8 cellular contexts compared by ENCODE assay signal in genomic region chr20:50450961-50451752, GRCh38. TPM values are rescaled to one million over a fixed set of nuclear protein-coding genes. Genes with fewer than 3 reads are reported as not detected.
DNase-seq lines count a peak whose midpoint lies in the region; ATAC-seq, FAIRE-seq and TF ChIP-seq lines count a peak whose summit lies in the region.

No MANE protein-coding gene starts in this region.

- peak; percentile 43 for DNase-seq in EL
- DNase-seq in activated T-helper 1 cell treated with anti-CD3 and anti-CD28 coated beads, Interleukin-12 subunit alpha, Interleukin-12 subunit beta, Interleukin-2, Interleukin-4 antibody, amounts not matched to agents 30 ng/mL and 10 ng/mL and 1 ng/mL, durations not matched to agents 14 hours and 24 hours and 36 hours (ENCODE audit: low spot score), result no peak
- DNase-seq in HepG2 (ENCODE audit: low spot score), result peak; percentile 68
- peak; percentile 46 for DNase-seq in urothelium cell line (ENCODE audit: low spot score)
- DNase-seq in stimulated activated naive CD4-positive, alpha-beta T cell treated with Interleukin-2 at 50 U/mL for 16 hours (lab: John Stamatoyannopoulos, UW), result no peak
- DNase-seq in hippocampal formation (lab: John Stamatoyannopoulos, UW), result no peak

- in situ Hi-C loops in HepG2 (cut with HindIII; ENCODE audit: extremely low pct_ligation_motif_present, low pct_unique_long_range_greater_than_20kb), result no loop called here

- intact Hi-C loops in activated T-helper 1 cell treated with anti-CD3 and anti-CD28 coated beads, Interleukin-12 subunit alpha, Interleukin-12 subunit beta, Interleukin-2, Interleukin-4 antibody, amounts not matched to agents 30 ng/mL and 10 ng/mL and 1 ng/mL, durations not matched to agents 14 hours and 24 hours and 36 hours (cut with micrococcal nuclease), result no loop called here
- intact Hi-C loops in HepG2 (cut with micrococcal nuclease; ENCODE audit: unreplicated experiment), result no loop called here

- no peaks in the 10 kb centered on the region for H3K79me2 ChIP-seq in HepG2 (ENCODE audit: insufficient read depth, low read length)

- POLR2A ChIA-PET in HepG2 (lab: Yijun Ruan, JAX), result interaction anchor here (0.6 to 3.7 kb wide), 15 partner anchors 25 to 279 kb away, joined by 3 to 36 read pairs (median 4); no protein-coding TSS in a partner anchor

- 4% methylated on average over 19 of the region's 19 CpGs for WGBS in HepG2 (ENCODE audit: low lambda C conversion rate)

- H3K27ac ChIP-seq in HepG2 (ENCODE audit: extremely low read length, insufficient read depth, low read length), result peak overlapping the region; percentile 39

- H3K4me1 ChIP-seq in HepG2 (ENCODE audit: insufficient read depth, low read length), result peaks cover 100% of the 10 kb centered on the region

- ATAC-seq in GM19455 (IDR thresholded peaks at IDR 0.05; ENCODE audit: unreplicated experiment) (peak; percentile 76), HG03457 (IDR thresholded peaks at IDR 0.05; ENCODE audit: unreplicated experiment) (peak; percentile 63), HepG2 (peak; percentile 76)

- peak overlapping the region; percentile 1 for H3K27ac Mint-ChIP-seq in activated T-helper 1 cell treated with anti-CD3 and anti-CD28 coated beads, Interleukin-12 subunit alpha, Interleukin-12 subunit beta, Interleukin-2, Interleukin-4 antibody, amounts not matched to agents 30 ng/mL and 10 ng/mL and 1 ng/mL, durations not matched to agents 14 hours and 24 hours and 36 hours

- FAIRE-seq in HepG2 (lab: Jason Lieb, UNC), result peak; percentile 69
- no peak for FAIRE-seq in urothelium cell line (lab: Jason Lieb, UNC)

- H3K27me3 Mint-ChIP-seq in activated T-helper 1 cell treated with anti-CD3 and anti-CD28 coated beads, Interleukin-12 subunit alpha, Interleukin-12 subunit beta, Interleukin-2, Interleukin-4 antibody, amounts not matched to agents 30 ng/mL and 10 ng/mL and 1 ng/mL, durations not matched to agents 14 hours and 24 hours and 36 hours (ENCODE audit: insufficient read depth), result peaks cover 29% of the 10 kb centered on the region

- H2AFZ ChIP-seq in HepG2 (ENCODE audit: low read length), result peak overlapping the region; percentile 65

- TF ChIP-seq POLR2A in HepG2 (IDR thresholded peaks at IDR 0.05; ENCODE audit: insufficient read depth in 1 of 2, low read depth in 2 of 2, low read length in 2 of 2), result peak; percentile 22 to 31; a peak in 1 of 4 replicates

- peaks cover 7% of the 10 kb centered on the region for H3K36me3 Mint-ChIP-seq in activated T-helper 1 cell treated with anti-CD3 and anti-CD28 coated beads, Interleukin-12 subunit alpha, Interleukin-12 subunit beta, Interleukin-2, Interleukin-4 antibody, amounts not matched to agents 30 ng/mL and 10 ng/mL and 1 ng/mL, durations not matched to agents 14 hours and 24 hours and 36 hours (ENCODE audit: low read depth)

- peak overlapping the region; percentile 99 for H3K4me2 ChIP-seq in HepG2 (ENCODE audit: low read depth, low read length)

- no peak for TF ChIP-seq CTCF in HepG2 (CRISPR knock-in tag; IDR thresholded peaks at IDR 0.05)

- H3K9ac ChIP-seq in HepG2 (ENCODE audit: insufficient read depth, low read depth, low read length), result peak overlapping the region; percentile 74

- BruUV-seq in HepG2 (replicated peaks; lab: Mats Ljungman, UMichigan), result TSS peak; percentile 74

- H3K36me3 ChIP-seq in HepG2 (replicated peaks in 1 of 2; ENCODE audit: control insufficient read depth in 1 of 2, insufficient read depth in 2 of 2, low read length in 2 of 2), result no peaks in the 10 kb centered on the region

- H3K9me3 ChIP-seq in HepG2 (ENCODE audit: low read length), result no peaks in the 10 kb centered on the region

- 0 out of 2 replicates have a peak, but pooled peaks have one; percentile 23 for TF ChIP-seq RAD21 in HepG2 (CRISPR knock-in tag; IDR thresholded peaks at IDR 0.05)

- TF ChIP-seq EP300 in HepG2 (IDR thresholded peaks at IDR 0.05; ENCODE audit: low read depth in 2 of 2, low read length in 2 of 2), result peak in 1 of 2 experiments; percentile 1; a peak in 1 of 4 replicates
- TF ChIP-seq EP300 in HepG2 (CRISPR knock-in tag; IDR thresholded peaks at IDR 0.05; ENCODE audit: borderline replicate concordance), result peak; percentile 30; the same call in 1 of the 2 replicates

- CTCF ChIA-PET in HepG2 (lab: Yijun Ruan, JAX; ENCODE audit: low intra/inter-chr PET ratio, low total read pairs), result no interaction called here

- peak overlapping the region; percentile 57 to 78 (median 61) for H3K4me3 ChIP-seq in HepG2 (replicated peaks in 1 of 3; ENCODE audit: insufficient read depth in 1 of 3, low read depth in 2 of 3, low read length in 3 of 3)

- H4K20me1 ChIP-seq in HepG2 (ENCODE audit: insufficient read depth, low read length), result no peaks in the 10 kb centered on the region

- H3K27me3 ChIP-seq in HepG2 (ENCODE audit: control insufficient read depth in 1 of 2, insufficient read depth in 2 of 2, low read length in 2 of 2), result no peaks in the 10 kb centered on the region; a peak in 1 of 5 replicates

- H3K4me1 Mint-ChIP-seq in activated T-helper 1 cell treated with anti-CD3 and anti-CD28 coated beads, Interleukin-12 subunit alpha, Interleukin-12 subunit beta, Interleukin-2, Interleukin-4 antibody, amounts not matched to agents 30 ng/mL and 10 ng/mL and 1 ng/mL, durations not matched to agents 14 hours and 24 hours and 36 hours (ENCODE audit: low read depth), result peaks cover 32% of the 10 kb centered on the region

- H3K9me3 Mint-ChIP-seq in activated T-helper 1 cell treated with anti-CD3 and anti-CD28 coated beads, Interleukin-12 subunit alpha, Interleukin-12 subunit beta, Interleukin-2, Interleukin-4 antibody, amounts not matched to agents 30 ng/mL and 10 ng/mL and 1 ng/mL, durations not matched to agents 14 hours and 24 hours and 36 hours, result no peaks in the 10 kb centered on the region

- H3K4me3 Mint-ChIP-seq in activated T-helper 1 cell treated with anti-CD3 and anti-CD28 coated beads, Interleukin-12 subunit alpha, Interleukin-12 subunit beta, Interleukin-2, Interleukin-4 antibody, amounts not matched to agents 30 ng/mL and 10 ng/mL and 1 ng/mL, durations not matched to agents 14 hours and 24 hours and 36 hours, result peak overlapping the region; percentile 61

TF ChIP-seq in HepG2, 621 proteins besides CTCF, POLR2A, EP300 and RAD21 (continues in another document):
- TF ChIP-seq KDM3A (CRISPR knock-in tag; IDR thresholded peaks at IDR 0.05; ENCODE audit: low read depth) (peak; percentile 78; the same call in 1 of the 2 replicates), AHR (CRISPR knock-in tag; IDR thresholded peaks at IDR 0.05) (no peak; the same call in 1 of the 2 replicates), TBX3 (IDR thresholded peaks at IDR 0.05; ENCODE audit: borderline replicate concordance) (no peak), NAIF1 (CRISPR knock-in tag; IDR thresholded peaks at IDR 0.05; ENCODE audit: borderline replicate concordance) (no peak; the same call in 1 of the 2 replicates), ZBTB33 (CRISPR knock-in tag; IDR thresholded peaks at IDR 0.05) (no peak; the same call in 1 of the 2 replicates), ZFP37 (CRISPR knock-in tag; IDR thresholded peaks at IDR 0.05; ENCODE audit: borderline replicate concordance) (peak; percentile 56; the same call in 1 of the 2 replicates), ZNF660 (CRISPR knock-in tag; IDR thresholded peaks at IDR 0.05; ENCODE audit: borderline replicate concordance, low read depth) (no peak), NFIB (CRISPR knock-in tag; IDR thresholded peaks at IDR 0.05; ENCODE audit: borderline replicate concordance) (no peak), EEA1 (CRISPR knock-in tag; IDR thresholded peaks at IDR 0.05; ENCODE audit: borderline replicate concordance) (no peak)

RNA-seq across cellular contexts. Expression of gene PTPN1, which starts 59.0 kb away (rescaled TPM):
- total RNA-seq in activated T-helper 1 cell treated with anti-CD3 and anti-CD28 coated beads, Interleukin-12 subunit alpha, Interleukin-12 subunit beta, Interleukin-2, Interleukin-4 antibody, amounts not matched to agents 30 ng/mL and 10 ng/mL and 1 ng/mL, durations not matched to agents 14 hours and 24 hours and 36 hours, result 60.0 and 60.5 TPM in 2 replicates
- total RNA-seq in HepG2 (2016; rRNA removed; fragmentation: Illumina TruSeq; extraction: Trizol), result 33.3 and 37.2 TPM in 2 replicates
- total RNA-seq in HepG2 (2016; cell fraction: cytosol; rRNA removed; fragmentation: Illumina TruSeq; extraction: Trizol; ENCODE audit: low read depth), result 4.1 and 4.3 TPM in 2 replicates
- total RNA-seq in HepG2 (2016; cell fraction: insoluble cytoplasmic fraction; rRNA removed; fragmentation: Illumina TruSeq; extraction: Trizol), result 31.0 and 34.8 TPM in 2 replicates
- total RNA-seq in HepG2 (2016; cell fraction: membrane; rRNA removed; fragmentation: Illumina TruSeq; extraction: Trizol), result 16.1 and 17.5 TPM in 2 replicates
- 22.9 and 26.4 TPM in 2 replicates for total RNA-seq in HepG2 (2016; cell fraction: nucleus; rRNA removed; fragmentation: Illumina TruSeq; extraction: Trizol)
- 16.8 and 17.7 TPM in 2 replicates for polyA plus RNA-seq in HepG2 (2011; rRNA removed)
- 14.7 and 18.4 TPM in 2 replicates for polyA plus RNA-seq in HepG2 (2011; cell fraction: cytosol; rRNA removed)
- polyA plus RNA-seq in HepG2 (2011; cell fraction: nucleus; rRNA removed), result 21.4 and 23.7 TPM in 2 replicates
- polyA plus RNA-seq in HepG2 (2012), result 20.9 and 24.3 TPM in 2 replicates
- 2.4 and 2.5 TPM in 2 replicates for polyA plus RNA-seq in HepG2 (2016; cell fraction: cytosol; fragmentation: Illumina TruSeq; extraction: Trizol; ENCODE audit: low read depth)
- polyA plus RNA-seq in HepG2 (2016; cell fraction: insoluble cytoplasmic fraction; fragmentation: Illumina TruSeq; extraction: Trizol; ENCODE audit: low read depth), result 33.0 and 39.3 TPM in 2 replicates
- polyA plus RNA-seq in HepG2 (2016; cell fraction: membrane; fragmentation: Illumina TruSeq; extraction: Trizol; ENCODE audit: low read depth), result 9.4 and 10.0 TPM in 2 replicates
- 31.1 and 31.8 TPM in 2 replicates for polyA plus RNA-seq in HepG2 (2016; cell fraction: nucleus; fragmentation: Illumina TruSeq; extraction: Trizol; ENCODE audit: insufficient read depth, low read depth)
- 27.4 and 30.1 TPM in 2 replicates for polyA minus RNA-seq in HepG2 (2011; rRNA and poly(A)+ RNA removed; ENCODE audit: low replicate concordance)
- polyA minus RNA-seq in HepG2 (2011; cell fraction: cytosol; rRNA and poly(A)+ RNA removed), result 12.4 and 15.0 TPM in 2 replicates
- 23.0 and 24.9 TPM in 2 replicates for polyA minus RNA-seq in HepG2 (2011; cell fraction: nucleus; rRNA and poly(A)+ RNA removed)

Comparison
In these comparisons a context has a peak if more than half of its experiments do, and no peak if none do; other contexts are left out.
1. DNase-seq: peak in EL (single experiment), HepG2 (single experiment) and urothelium cell line (single experiment); none in activated T-helper 1 cell treated with anti-CD3 and anti-CD28 coated beads, Interleukin-12 subunit alpha, Interleukin-12 subunit beta, Interleukin-2, Interleukin-4 antibody, amounts not matched to agents 30 ng/mL and 10 ng/mL and 1 ng/mL, durations not matched to agents 14 hours and 24 hours and 36 hours (single experiment), stimulated activated naive CD4-positive, alpha-beta T cell treated with Interleukin-2 at 50 U/mL for 16 hours (single experiment) and hippocampal formation (0 of 2).
2. Peak in every context shown above with its lines, with median percentiles within 50 percentile points of each other: ATAC-seq.